ENCODE assay signal across 9 cellular contexts in genomic region chr19:34926361-34926684, GRCh38. TPM values are rescaled to one million over a fixed set of nuclear protein-coding genes. Genes with fewer than 3 reads are reported as not detected.
DNase-seq lines count a peak whose midpoint lies in the region; TF ChIP-seq lines count a peak whose summit lies in the region.
"Had no signal": no experiment of that assay in that cellular context is flagged by ENCODE, and none has a peak within 500 bp of the region (broad histone marks: within the 10 kb centered on the region; RNA-seq: fewer than 3 reads in every experiment).

No MANE protein-coding gene starts in this region.

- H3K4me2 ChIP-seq in parathyroid adenoma (ENCODE audit: low read length) = peak overlapping the region; percentile 78

- peak overlapping the region; percentile 89 to 96 (median 91) for H3K4me3 Mint-ChIP-seq in CD8-positive, alpha-beta memory T cell

- no peak for DNase-seq in CD8-positive, alpha-beta memory T cell
- DNase-seq in Peyer's patch = no peak
- DNase-seq in epithelial cell of esophagus (ENCODE audit: low read depth) = no peak
- DNase-seq in NCI-H1105 (lab: John Stamatoyannopoulos, UW) = no peak
- no peak for DNase-seq in middle frontal gyrus (ENCODE audit: extremely low spot score, low spot score)
- no peak for DNase-seq in NCI-H1092 treated with DMSO at 0.1 percent for 48 hours (lab: John Stamatoyannopoulos, UW)
- DNase-seq in NCI-H2171 treated with DMSO at 0.1 percent for 48 hours (lab: John Stamatoyannopoulos, UW) = no peak
- DNase-seq: NCI-H510A treated with DMSO at 0.1 percent for 48 hours had no signal

- H3K27me3 ChIP-seq in CD8-positive, alpha-beta memory T cell (ENCODE audit: insufficient read depth, low read length, poor library complexity, severe bottlenecking) = no peaks in the 10 kb centered on the region
- H3K27me3 ChIP-seq in Peyer's patch (no peaks in the 10 kb centered on the region), parathyroid adenoma (ENCODE audit: control insufficient read depth, insufficient read depth, low read length) (no peaks in the 10 kb centered on the region)

- H3K36me3 ChIP-seq in CD8-positive, alpha-beta memory T cell (ENCODE audit: insufficient read depth, low read length) = no peaks in the 10 kb centered on the region
- H3K36me3 ChIP-seq in Peyer's patch (peaks cover 0 to 9% (median 0%) of the 10 kb centered on the region in 3 donors), parathyroid adenoma (ENCODE audit: control insufficient read depth, insufficient read depth, low read length) (no peaks in the 10 kb centered on the region)

- H2AFZ ChIP-seq in parathyroid adenoma = peak overlapping the region; percentile 80

- peaks cover 2 to 6% of the 10 kb centered on the region in 2 donors for H3K27me3 Mint-ChIP-seq in CD8-positive, alpha-beta memory T cell

- CTCF ChIA-PET in CD8-positive, alpha-beta memory T cell (lab: Charles Lee) = interaction anchor here (1.1 kb wide), 1 partner anchor 132 kb away, joined by 3 read pairs; no protein-coding TSS in a partner anchor

- peaks cover 1 to 20% (median 11%) of the 10 kb centered on the region in 3 donors for H3K36me3 Mint-ChIP-seq in CD8-positive, alpha-beta memory T cell

- peaks cover 7% of the 10 kb centered on the region for H3K4me1 ChIP-seq in CD8-positive, alpha-beta memory T cell (ENCODE audit: insufficient read depth, low read length)
- peaks cover 0 to 8% (median 0%) of the 10 kb centered on the region in 4 donors for H3K4me1 ChIP-seq in Peyer's patch
- no peaks in the 10 kb centered on the region for H3K4me1 ChIP-seq in parathyroid adenoma

- H3K27ac ChIP-seq in CD8-positive, alpha-beta memory T cell (ENCODE audit: low read depth, low read length) = no peak overlapping the region
- peak overlapping the region in 3 of 4 donors; percentile 49 to 78 (median 70) for H3K27ac ChIP-seq in Peyer's patch
- no peak overlapping the region for H3K27ac ChIP-seq in parathyroid adenoma

- no peaks in the 10 kb centered on the region for H3K9me3 Mint-ChIP-seq in CD8-positive, alpha-beta memory T cell

- TF ChIP-seq CTCF in Peyer's patch (IDR thresholded peaks at IDR 0.05) = no peak
- TF ChIP-seq CTCF in epithelial cell of esophagus (IDR thresholded peaks at IDR 0.05; ENCODE audit: insufficient read depth, low read depth, low read length, missing control alignments) = no peak
- TF ChIP-seq CTCF in parathyroid adenoma (IDR thresholded peaks at IDR 0.05) = no peak

- TF ChIP-seq POLR2A in Peyer's patch (IDR thresholded peaks at IDR 0.05) = no peak

- no peak overlapping the region for H3K9ac ChIP-seq in parathyroid adenoma

- no peaks in the 10 kb centered on the region for H3K9me3 ChIP-seq in CD8-positive, alpha-beta memory T cell (ENCODE audit: low read length)
- H3K9me3 ChIP-seq in Peyer's patch (no peaks in the 10 kb centered on the region), parathyroid adenoma (ENCODE audit: control insufficient read depth, low read length) (no peaks in the 10 kb centered on the region)

- no peaks in the 10 kb centered on the region for H3K79me2 ChIP-seq in parathyroid adenoma

- H3K4me3 ChIP-seq in CD8-positive, alpha-beta memory T cell (ENCODE audit: low read length) = no peak overlapping the region
- H3K4me3 ChIP-seq in Peyer's patch (peak overlapping the region in 2 of 4 donors; percentile 60 to 70), epithelial cell of esophagus (ENCODE audit: low read length) (peak overlapping the region; percentile 82), parathyroid adenoma (ENCODE audit: low read depth, low read length) (peak overlapping the region; percentile 81)

- H3K27ac Mint-ChIP-seq in CD8-positive, alpha-beta memory T cell = peak overlapping the region in 4 of 8 donors; percentile 42 to 89 (median 72)

- POLR2A ChIA-PET in CD8-positive, alpha-beta memory T cell (lab: Charles Lee) = interaction anchor here (1.3 kb wide), 1 partner anchor 37 kb away, joined by 6 read pairs; no protein-coding TSS in a partner anchor

- H3K4me1 Mint-ChIP-seq in CD8-positive, alpha-beta memory T cell = peaks cover 13 to 33% (median 30%) of the 10 kb centered on the region in 3 donors

RNA-seq across cellular contexts. Expression of gene ZNF30, which starts 0.4 kb away (rescaled TPM):
- total RNA-seq in CD8-positive, alpha-beta memory T cell = 1 to 10 TPM; 6.4 to 7.4 TPM
- 6.9 TPM for polyA plus RNA-seq in CD8-positive, alpha-beta memory T cell
- total RNA-seq in Peyer's patch = 1 to 10 TPM; 1.6 to 9.9 (median 2.1) TPM

RNA-seq across cellular contexts. Expression of gene ZNF792, which starts 37.7 kb away (rescaled TPM):
- total RNA-seq in CD8-positive, alpha-beta memory T cell = 1 to 10 TPM; 7.4 to 7.5 TPM
- polyA plus RNA-seq in CD8-positive, alpha-beta memory T cell = 15.4 TPM
- 10 to 100 TPM in 1 of 4 donors, 1 to 10 TPM in 3; 7.0 to 15.7 (median 7.4) TPM for total RNA-seq in Peyer's patch

Comparison
In these comparisons a context has a peak if more than half of its experiments do, and no peak if none do; other contexts are left out.
1. H3K27ac ChIP-seq: peak in Peyer's patch (3 of 4); none in CD8-positive, alpha-beta memory T cell (single experiment) and parathyroid adenoma (single experiment).